1 cellular context compared by ENCODE assay signal in genomic region chr16:19884611-19885455, GRCh38.
TF ChIP-seq lines count a peak whose summit lies in the region.

GPRC5B (minus strand) TSS chr16:19884848; CDS start chr16:19872845, 12,003 bp downstream.

TF ChIP-seq in K562, 482 proteins besides CTCF, POLR2A, EP300 and RAD21 (continued from another document and continues in another):
- TF ChIP-seq SIN3B (IDR thresholded peaks at IDR 0.05; ENCODE audit: low read depth) (no peak), MEF2D (tag; conservative IDR thresholded peaks at IDR 0.05; ENCODE audit: low read depth) (no peak), NR2C2 (CRISPR knock-in tag; IDR thresholded peaks at IDR 0.05) (no peak), NR2C2 (tag; IDR thresholded peaks at IDR 0.05) (no peak), GABPA (tag; conservative IDR thresholded peaks at IDR 0.05; ENCODE audit: low read depth) (no peak), STAT5B (CRISPR knock-in tag; IDR thresholded peaks at IDR 0.05) (no peak), RBM39 (optimal IDR thresholded peaks at IDR 0.05; ENCODE audit: low read depth, low read length) (no peak), ETV1 (tag; conservative IDR thresholded peaks at IDR 0.05; ENCODE audit: low read depth) (no peak), SUPT5H (IDR thresholded peaks at IDR 0.05) (no peak), JUNB (CRISPR knock-in tag; conservative IDR thresholded peaks at IDR 0.05) (no peak), ZBTB33 (CRISPR knock-in tag; IDR thresholded peaks at IDR 0.05) (peak; percentile 68; the same call in 1 of the 2 replicates), ZNF217 (CRISPR knock-in tag; IDR thresholded peaks at IDR 0.05) (no peak), NELFE (IDR thresholded peaks at IDR 0.05; ENCODE audit: insufficient read depth, insufficient read length) (no peak), KDM5B (IDR thresholded peaks at IDR 0.05; ENCODE audit: insufficient replicate concordance, low read depth, low read length) (peak; percentile 31), GATAD2A (IDR thresholded peaks at IDR 0.05) (no peak), ZNF384 (IDR thresholded peaks at IDR 0.05; ENCODE audit: low read depth, low read length) (no peak), ZKSCAN3 (CRISPR knock-in tag; IDR thresholded peaks at IDR 0.05) (no peak), SOX6 (IDR thresholded peaks at IDR 0.05) (no peak), RBM34 (IDR thresholded peaks at IDR 0.05; ENCODE audit: borderline replicate concordance, insufficient read depth, low read length) (no peak), PHF8 (IDR thresholded peaks at IDR 0.05; ENCODE audit: borderline replicate concordance, low read length) (peak; percentile 33; the same call in 1 of the 2 replicates), ZC3H8 (IDR thresholded peaks at IDR 0.05) (no peak), RBBP5 (IDR thresholded peaks at IDR 0.05; ENCODE audit: borderline replicate concordance, insufficient read depth, low read length, poor library complexity, severe bottlenecking) (no peak), PTRF (tag; IDR thresholded peaks at IDR 0.05) (no peak), EHMT2 (IDR thresholded peaks at IDR 0.05) (no peak), ZBTB7A (IDR thresholded peaks at IDR 0.05; ENCODE audit: borderline replicate concordance, control insufficient read depth, low read depth, low read length) (peak; percentile 82), POU5F1 (IDR thresholded peaks at IDR 0.05; ENCODE audit: borderline replicate concordance, low read depth, low read length, partially characterized antibody) (no peak), SMARCA4 (IDR thresholded peaks at IDR 0.05) (no peak), SRF (CRISPR knock-in tag; IDR thresholded peaks at IDR 0.05) (no peak), ZFX (CRISPR knock-in tag; IDR thresholded peaks at IDR 0.05) (no peak), FUS (optimal IDR thresholded peaks at IDR 0.05; ENCODE audit: low read depth, low read length) (no peak), ZEB2 (IDR thresholded peaks at IDR 0.05) (no peak), NCOA6 (IDR thresholded peaks at IDR 0.05) (no peak), ZNF512 (tag; IDR thresholded peaks at IDR 0.05) (no peak), TCFL5 (CRISPR knock-in tag; conservative IDR thresholded peaks at IDR 0.05) (no peak), RBFOX2 (IDR thresholded peaks at IDR 0.05; ENCODE audit: low read depth, low read length) (peak; percentile 46; the same call in 1 of the 2 replicates), POLR2G (IDR thresholded peaks at IDR 0.05; ENCODE audit: low read depth, low read length) (peak; percentile 58), SP1 (CRISPR knock-in tag; IDR thresholded peaks at IDR 0.05) (no peak), NFATC3 (IDR thresholded peaks at IDR 0.05) (no peak), MCM3 (IDR thresholded peaks at IDR 0.05) (no peak), ZBED1 (IDR thresholded peaks at IDR 0.05) (no peak), ZNF121 (CRISPR knock-in tag; conservative IDR thresholded peaks at IDR 0.05) (no peak), ZFP30 (CRISPR knock-in tag; IDR thresholded peaks at IDR 0.05; ENCODE audit: borderline replicate concordance) (no peak), RB1 (IDR thresholded peaks at IDR 0.05; ENCODE audit: low read depth) (peak; percentile 17; the same call in 1 of the 2 replicates), PRPF4 (IDR thresholded peaks at IDR 0.05; ENCODE audit: insufficient read depth, low read depth, low read length, poor library complexity, severe bottlenecking) (no peak), MYBL2 (IDR thresholded peaks at IDR 0.05; ENCODE audit: low read depth) (no peak), MYBL2 (CRISPR knock-in tag; IDR thresholded peaks at IDR 0.05; ENCODE audit: borderline replicate concordance) (no peak), MAZ (CRISPR knock-in tag; conservative IDR thresholded peaks at IDR 0.05 in 1 of 2, IDR thresholded peaks at IDR 0.05 in 1 of 2) (0 out of 4 replicates have a peak, but pooled peaks of 1 of the 2 experiments have one; percentile 42), ZNF133 (CRISPR knock-in tag; IDR thresholded peaks at IDR 0.05) (no peak), RNF2 (IDR thresholded peaks at IDR 0.05) (no peak), GABPB2 (CRISPR knock-in tag; conservative IDR thresholded peaks at IDR 0.05) (no peak), SMAD2 (IDR thresholded peaks at IDR 0.05; ENCODE audit: low read depth, low read length) (no peak), ARID1B (IDR thresholded peaks at IDR 0.05) (no peak), ZNF551 (CRISPR knock-in tag; IDR thresholded peaks at IDR 0.05) (no peak), BHLHE40 (IDR thresholded peaks at IDR 0.05; ENCODE audit: low read length) (no peak)
- TF ChIP-seq, protein P1, sequence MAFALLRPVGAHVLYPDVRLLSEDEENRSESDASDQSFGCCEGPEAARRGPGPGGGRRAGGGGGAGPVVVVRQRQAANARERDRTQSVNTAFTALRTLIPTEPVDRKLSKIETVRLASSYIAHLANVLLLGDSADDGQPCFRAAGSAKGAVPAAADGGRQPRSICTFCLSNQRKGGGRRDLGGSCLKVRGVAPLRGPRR (CRISPR knock-in tag; IDR thresholded peaks at IDR 0.05): no peak
- TF ChIP-seq, protein P2, sequence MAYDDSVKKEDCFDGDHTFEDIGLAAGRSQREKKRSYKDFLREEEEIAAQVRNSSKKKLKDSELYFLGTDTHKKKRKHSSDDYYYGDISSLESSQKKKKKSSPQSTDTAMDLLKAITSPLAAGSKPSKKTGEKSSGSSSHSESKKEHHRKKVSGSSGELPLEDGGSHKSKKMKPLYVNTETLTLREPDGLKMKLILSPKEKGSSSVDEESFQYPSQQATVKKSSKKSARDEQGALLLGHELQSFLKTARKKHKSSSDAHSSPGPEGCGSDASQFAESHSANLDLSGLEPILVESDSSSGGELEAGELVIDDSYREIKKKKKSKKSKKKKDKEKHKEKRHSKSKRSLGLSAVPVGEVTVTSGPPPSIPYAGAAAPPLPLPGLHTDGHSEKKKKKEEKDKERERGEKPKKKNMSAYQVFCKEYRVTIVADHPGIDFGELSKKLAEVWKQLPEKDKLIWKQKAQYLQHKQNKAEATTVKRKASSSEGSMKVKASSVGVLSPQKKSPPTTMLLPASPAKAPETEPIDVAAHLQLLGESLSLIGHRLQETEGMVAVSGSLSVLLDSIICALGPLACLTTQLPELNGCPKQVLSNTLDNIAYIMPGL (CRISPR knock-in tag; IDR thresholded peaks at IDR 0.05): no peak
- TF ChIP-seq, protein P3, sequence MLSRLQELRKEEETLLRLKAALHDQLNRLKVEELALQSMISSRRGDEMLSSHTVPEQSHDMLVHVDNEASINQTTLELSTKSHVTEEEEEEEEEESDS (CRISPR knock-in tag; IDR thresholded peaks at IDR 0.05): no peak
- TF ChIP-seq, protein P4, sequence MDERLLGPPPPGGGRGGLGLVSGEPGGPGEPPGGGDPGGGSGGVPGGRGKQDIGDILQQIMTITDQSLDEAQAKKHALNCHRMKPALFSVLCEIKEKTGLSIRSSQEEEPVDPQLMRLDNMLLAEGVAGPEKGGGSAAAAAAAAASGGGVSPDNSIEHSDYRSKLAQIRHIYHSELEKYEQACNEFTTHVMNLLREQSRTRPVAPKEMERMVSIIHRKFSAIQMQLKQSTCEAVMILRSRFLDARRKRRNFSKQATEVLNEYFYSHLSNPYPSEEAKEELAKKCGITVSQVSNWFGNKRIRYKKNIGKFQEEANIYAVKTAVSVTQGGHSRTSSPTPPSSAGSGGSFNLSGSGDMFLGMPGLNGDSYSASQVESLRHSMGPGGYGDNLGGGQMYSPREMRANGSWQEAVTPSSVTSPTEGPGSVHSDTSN (CRISPR knock-in tag; IDR thresholded peaks at IDR 0.05; ENCODE audit: low read depth): no peak
- TF ChIP-seq, protein P4 (tag; conservative IDR thresholded peaks at IDR 0.05; ENCODE audit: low read depth): no peak
- TF ChIP-seq, protein P5, sequence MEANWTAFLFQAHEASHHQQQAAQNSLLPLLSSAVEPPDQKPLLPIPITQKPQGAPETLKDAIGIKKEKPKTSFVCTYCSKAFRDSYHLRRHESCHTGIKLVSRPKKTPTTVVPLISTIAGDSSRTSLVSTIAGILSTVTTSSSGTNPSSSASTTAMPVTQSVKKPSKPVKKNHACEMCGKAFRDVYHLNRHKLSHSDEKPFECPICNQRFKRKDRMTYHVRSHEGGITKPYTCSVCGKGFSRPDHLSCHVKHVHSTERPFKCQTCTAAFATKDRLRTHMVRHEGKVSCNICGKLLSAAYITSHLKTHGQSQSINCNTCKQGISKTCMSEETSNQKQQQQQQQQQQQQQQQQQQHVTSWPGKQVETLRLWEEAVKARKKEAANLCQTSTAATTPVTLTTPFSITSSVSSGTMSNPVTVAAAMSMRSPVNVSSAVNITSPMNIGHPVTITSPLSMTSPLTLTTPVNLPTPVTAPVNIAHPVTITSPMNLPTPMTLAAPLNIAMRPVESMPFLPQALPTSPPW (CRISPR knock-in tag; IDR thresholded peaks at IDR 0.05): peak; percentile 64
